In the genomic region with DNA sequence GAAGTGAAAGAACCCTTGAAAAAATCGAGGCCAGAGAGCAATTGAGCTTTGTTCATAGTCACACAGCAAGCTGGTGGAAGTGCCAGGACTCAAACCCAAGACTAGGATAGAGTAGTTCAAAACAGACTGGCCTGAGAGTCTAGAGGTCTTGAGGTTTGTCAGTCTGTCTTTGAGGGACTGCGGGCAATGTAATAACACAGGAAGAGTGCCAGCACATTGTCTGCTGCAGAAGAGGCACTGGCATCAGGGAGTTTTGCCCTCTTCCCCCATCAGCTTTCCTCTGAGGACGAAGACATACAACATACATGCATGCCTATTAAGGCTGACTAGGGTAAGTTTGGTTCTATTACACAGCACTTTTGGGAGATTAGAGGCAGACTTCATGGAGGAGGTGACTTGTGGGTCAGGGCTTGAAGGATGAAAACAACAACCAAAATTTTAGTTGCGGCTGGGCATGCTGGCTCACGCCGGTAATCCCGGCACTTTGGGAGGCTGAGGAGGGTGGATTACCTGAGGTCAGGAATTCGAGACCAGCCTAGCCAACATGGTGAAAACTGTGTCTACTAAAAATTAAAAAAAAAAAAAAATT, we compare ENCODE assay signal across 13 cellular contexts.
DNase-seq lines count a peak whose midpoint lies in the region; ATAC-seq and TF ChIP-seq lines count a peak whose summit lies in the region.
"Had no signal": no experiment of that assay in that cellular context is flagged by ENCODE, and none has a peak within 500 bp of the region (broad histone marks: within the 10 kb centered on the region; RNA-seq: fewer than 3 reads in every experiment).

No MANE protein-coding gene starts in this region.

- H3K4me3 Mint-ChIP-seq in activated naive CD4-positive, alpha-beta T cell treated with anti-CD3 and anti-CD28 coated beads, Interleukin-2, amount 50 U/mL, for 24 hours: peak overlapping the region; percentile 76
- peak overlapping the region; percentile 78 to 91 for H3K4me3 Mint-ChIP-seq in activated T-cell treated with anti-CD3 and anti-CD28 coated beads, Interleukin-2, amount 50 U/mL, for 72 hours
- H3K4me3 Mint-ChIP-seq in memory B cell: peak overlapping the region; percentile 72

- no peak overlapping the region for H3K4me3 ChIP-seq in upper lobe of right lung
- H3K4me3 ChIP-seq: dorsolateral prefrontal cortex, pancreas had no signal

- no peaks in the 10 kb centered on the region for H3K27me3 Mint-ChIP-seq in activated naive CD4-positive, alpha-beta T cell treated with anti-CD3 and anti-CD28 coated beads, Interleukin-2, amount 50 U/mL, for 24 hours
- H3K27me3 Mint-ChIP-seq in activated T-cell treated with anti-CD3 and anti-CD28 coated beads, Interleukin-2, amount 50 U/mL, for 72 hours (ENCODE audit: low read depth): peaks cover 11% of the 10 kb centered on the region
- no peaks in the 10 kb centered on the region for H3K27me3 Mint-ChIP-seq in memory B cell

- H3K9me3 Mint-ChIP-seq in activated naive CD4-positive, alpha-beta T cell treated with anti-CD3 and anti-CD28 coated beads, Interleukin-2, amount 50 U/mL, for 24 hours: no peaks in the 10 kb centered on the region
- peaks cover 0 to 2% of the 10 kb centered on the region in 2 donors for H3K9me3 Mint-ChIP-seq in activated T-cell treated with anti-CD3 and anti-CD28 coated beads, Interleukin-2, amount 50 U/mL, for 72 hours
- no peaks in the 10 kb centered on the region for H3K9me3 Mint-ChIP-seq in memory B cell

- no peak for ATAC-seq in activated T-cell treated with anti-CD3 and anti-CD28 coated beads, Interleukin-2, amount 50 U/mL, for 72 hours (replicated peaks in 1 of 2)
- ATAC-seq in memory B cell (ENCODE audit: low read depth) (no peak), upper lobe of right lung (no peak), GM18867 (IDR thresholded peaks at IDR 0.05; ENCODE audit: unreplicated experiment) (no peak)
- ATAC-seq: pancreas had no signal

- H3K4me1 Mint-ChIP-seq in activated naive CD4-positive, alpha-beta T cell treated with anti-CD3 and anti-CD28 coated beads, Interleukin-2, amount 50 U/mL, for 24 hours: peaks cover 83% of the 10 kb centered on the region
- peaks cover 90% of the 10 kb centered on the region for H3K4me1 Mint-ChIP-seq in activated T-cell treated with anti-CD3 and anti-CD28 coated beads, Interleukin-2, amount 50 U/mL, for 72 hours (ENCODE audit: low read depth)
- peaks cover 28% of the 10 kb centered on the region for H3K4me1 Mint-ChIP-seq in memory B cell

- peak overlapping the region; percentile 24 for H3K27ac ChIP-seq in upper lobe of right lung
- H3K27ac ChIP-seq: pancreas had no signal

- intact Hi-C loops in upper lobe of right lung (cut with DNase I): no loop called here

- no peak for TF ChIP-seq CTCF in upper lobe of right lung (IDR thresholded peaks at IDR 0.05)

- peak overlapping the region; percentile 96 for H3K27ac Mint-ChIP-seq in activated naive CD4-positive, alpha-beta T cell treated with anti-CD3 and anti-CD28 coated beads, Interleukin-2, amount 50 U/mL, for 24 hours
- H3K27ac Mint-ChIP-seq in activated T-cell treated with anti-CD3 and anti-CD28 coated beads, Interleukin-2, amount 50 U/mL, for 72 hours: peak overlapping the region; percentile 98
- peak overlapping the region; percentile 89 for H3K27ac Mint-ChIP-seq in memory B cell

- no peaks in the 10 kb centered on the region for H3K36me3 Mint-ChIP-seq in activated naive CD4-positive, alpha-beta T cell treated with anti-CD3 and anti-CD28 coated beads, Interleukin-2, amount 50 U/mL, for 24 hours
- H3K36me3 Mint-ChIP-seq in activated T-cell treated with anti-CD3 and anti-CD28 coated beads, Interleukin-2, amount 50 U/mL, for 72 hours (ENCODE audit: insufficient read depth in 2 of 2): no peaks in the 10 kb centered on the region
- no peaks in the 10 kb centered on the region for H3K36me3 Mint-ChIP-seq in memory B cell

- no peaks in the 10 kb centered on the region for H3K27me3 ChIP-seq in upper lobe of right lung
- H3K27me3 ChIP-seq: pancreas had no signal

- no peak for DNase-seq in activated naive CD4-positive, alpha-beta T cell (lab: John Stamatoyannopoulos, UW)
- no peak for DNase-seq in activated T-cell treated with anti-CD3 and anti-CD28 coated beads, Interleukin-2, amount 50 U/mL, for 72 hours
- DNase-seq in memory B cell (ENCODE audit: low spot score in 2 of 2) (no peak), upper lobe of right lung (no peak), medulla oblongata (ENCODE audit: extremely low spot score) (no peak), superior temporal gyrus (ENCODE audit: extremely low spot score) (no peak)
- DNase-seq: DMS79, dorsolateral prefrontal cortex, NCI-H1092 treated with DMSO at 0.1 percent for 48 hours, NCI-H226, pancreas had no signal

- peaks cover 28% of the 10 kb centered on the region for H3K4me1 ChIP-seq in upper lobe of right lung

- no peaks in the 10 kb centered on the region for H3K36me3 ChIP-seq in upper lobe of right lung
- H3K36me3 ChIP-seq: pancreas had no signal

- no peaks in the 10 kb centered on the region for H3K9me3 ChIP-seq in upper lobe of right lung
- H3K9me3 ChIP-seq: pancreas had no signal
